Comparison of ENCODE assay signal across 20 cellular contexts in the genomic region with DNA sequence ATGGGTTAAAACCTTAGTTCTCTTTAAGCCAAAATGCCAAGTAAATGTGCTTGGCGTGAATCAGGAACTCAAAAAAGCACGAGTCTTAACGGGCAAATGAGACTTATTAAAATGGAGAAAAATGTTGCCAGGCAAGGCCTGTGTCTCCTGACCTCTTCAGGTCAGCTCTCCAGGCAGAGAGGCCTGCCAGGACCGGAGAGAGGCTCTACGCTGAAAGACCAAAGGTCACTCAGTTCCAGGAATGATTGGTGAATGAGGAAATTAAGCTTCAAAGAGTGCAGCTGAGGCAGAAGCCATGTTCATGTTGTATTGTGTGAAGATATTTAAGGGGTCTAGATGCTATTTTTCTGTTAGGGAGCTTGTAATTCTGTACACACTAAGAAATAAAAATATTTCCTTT.
DNase-seq lines count a peak whose midpoint lies in the region; ATAC-seq and TF ChIP-seq lines count a peak whose summit lies in the region.
"Had no signal": no experiment of that assay in that cellular context is flagged by ENCODE, and none has a peak within 500 bp of the region (broad histone marks: within the 10 kb centered on the region; RNA-seq: fewer than 3 reads in every experiment).

No MANE protein-coding gene starts in this region.

- no peak overlapping the region for H3K27ac ChIP-seq in right atrium auricular region
- peak overlapping the region in 1 of 4 donors; percentile 11 for H3K27ac ChIP-seq in gastroesophageal sphincter
- no peak overlapping the region for H3K27ac ChIP-seq in neural progenitor cell
- H3K27ac ChIP-seq in tibial nerve: peak overlapping the region in 2 of 4 donors; percentile 36 to 54
- H3K27ac ChIP-seq in PC-3 (ENCODE audit: low read length): no peak overlapping the region
- H3K27ac ChIP-seq: BLaER1 treated with 17β-estradiol and CSF1 and Interleukin-3, amounts not matched to agents 10 nM and 100 nM; epithelial cell of prostate; RWPE1 had no signal

- H3K36me3 Mint-ChIP-seq in neural progenitor cell (no peaks in the 10 kb centered on the region), glutamatergic neuron (ENCODE audit: unreplicated experiment) (no peaks in the 10 kb centered on the region)

- H3K4me3 Mint-ChIP-seq in neural progenitor cell: no peak overlapping the region
- no peak overlapping the region for H3K4me3 Mint-ChIP-seq in glutamatergic neuron (ENCODE audit: unreplicated experiment)

- no peaks in the 10 kb centered on the region for H3K9me3 ChIP-seq in right atrium auricular region
- no peaks in the 10 kb centered on the region for H3K9me3 ChIP-seq in gastroesophageal sphincter
- no peaks in the 10 kb centered on the region for H3K9me3 ChIP-seq in neural progenitor cell (ENCODE audit: low read depth)
- no peaks in the 10 kb centered on the region for H3K9me3 ChIP-seq in tibial nerve
- H3K9me3 ChIP-seq in PC-3 (ENCODE audit: low read length): no peaks in the 10 kb centered on the region
- H3K9me3 ChIP-seq: BLaER1 treated with 17β-estradiol and CSF1 and Interleukin-3, amounts not matched to agents 10 nM and 100 nM had no signal

- TF ChIP-seq CTCF in right atrium auricular region (IDR thresholded peaks at IDR 0.05) (no peak), gastroesophageal sphincter (IDR thresholded peaks at IDR 0.05) (no peak), neural progenitor cell (IDR thresholded peaks at IDR 0.05) (no peak), tibial nerve (IDR thresholded peaks at IDR 0.05) (no peak), glutamatergic neuron (IDR thresholded peaks at IDR 0.05; ENCODE audit: partially characterized antibody, unreplicated experiment) (no peak), PC-3 (conservative IDR thresholded peaks at IDR 0.05; ENCODE audit: low read depth, low read length) (no peak)

- no peaks in the 10 kb centered on the region for H3K36me3 ChIP-seq in right atrium auricular region
- no peaks in the 10 kb centered on the region for H3K36me3 ChIP-seq in gastroesophageal sphincter
- H3K36me3 ChIP-seq in neural progenitor cell: no peaks in the 10 kb centered on the region
- no peaks in the 10 kb centered on the region for H3K36me3 ChIP-seq in tibial nerve
- no peaks in the 10 kb centered on the region for H3K36me3 ChIP-seq in PC-3 (ENCODE audit: low read depth, low read length)
- H3K36me3 ChIP-seq: BLaER1 treated with 17β-estradiol and CSF1 and Interleukin-3, amounts not matched to agents 10 nM and 100 nM had no signal

- H3K9me3 Mint-ChIP-seq in neural progenitor cell (no peaks in the 10 kb centered on the region), glutamatergic neuron (ENCODE audit: unreplicated experiment) (no peaks in the 10 kb centered on the region)
- H3K9me3 Mint-ChIP-seq: activated T-helper 2 cell treated with anti-CD3 and anti-CD28 coated beads, Interferon-gamma antibody, Interleukin-2, Interleukin-4, amounts not matched to agents 10 μg/mL and 5 μg/mL and 100 μg/mL, durations not matched to agents 14 hours and 24 hours and 36 hours had no signal

- CTCF ChIA-PET in PC-3 (lab: Charles Lee): no interaction called here

- H3K4me2 ChIP-seq in neural progenitor cell: no peak overlapping the region
- no peak overlapping the region for H3K4me2 ChIP-seq in PC-3 (ENCODE audit: low read length)
- H3K4me2 ChIP-seq: BLaER1 treated with 17β-estradiol and CSF1 and Interleukin-3, amounts not matched to agents 10 nM and 100 nM had no signal

- TF ChIP-seq POLR2A in gastroesophageal sphincter (IDR thresholded peaks at IDR 0.05) (no peak), tibial nerve (IDR thresholded peaks at IDR 0.05) (no peak)

- H3K4me3 ChIP-seq in right atrium auricular region (no peak overlapping the region), gastroesophageal sphincter (no peak overlapping the region), neural progenitor cell (no peak overlapping the region), tibial nerve (no peak overlapping the region), PC-3 (ENCODE audit: low read length) (no peak overlapping the region)
- H3K4me3 ChIP-seq: BLaER1 treated with 17β-estradiol and CSF1 and Interleukin-3, amounts not matched to agents 10 nM and 100 nM; K562 had no signal

- intact Hi-C loops in left cardiac atrium (cut with DNase I) (no loop called here), PC-3 (cut with micrococcal nuclease) (no loop called here)

- H3K79me2 ChIP-seq in neural progenitor cell (ENCODE audit: low read depth) (no peaks in the 10 kb centered on the region), PC-3 (ENCODE audit: low read length) (no peaks in the 10 kb centered on the region)

- H2AFZ ChIP-seq in neural progenitor cell (replicated peaks) (no peak overlapping the region), PC-3 (ENCODE audit: low read length) (no peak overlapping the region)

- H3K27me3 Mint-ChIP-seq in neural progenitor cell (ENCODE audit: insufficient read depth, low read depth): no peaks in the 10 kb centered on the region
- peaks cover 2% of the 10 kb centered on the region for H3K27me3 Mint-ChIP-seq in glutamatergic neuron (ENCODE audit: unreplicated experiment)

- H3K9me2 ChIP-seq in PC-3 (replicated peaks; ENCODE audit: low read length): no peaks in the 10 kb centered on the region

- POLR2A ChIA-PET in PC-3 (lab: Charles Lee; ENCODE audit: unreplicated experiment): no interaction called here

- DNase-seq in left cardiac atrium: no peak
- DNase-seq in right atrium auricular region (ENCODE audit: low spot score): no peak
- DNase-seq in neural progenitor cell (ENCODE audit: low spot score): no peak
- peak; percentile 44 to 51 for DNase-seq in tibial nerve (ENCODE audit: low spot score in 2 of 2)
- no peak for DNase-seq in stimulated activated CD8-positive, alpha-beta memory T cell treated with anti-CD3 and anti-CD28 coated beads, Interleukin-4, amount 100 ng/mL, for 48 hours
- no peak for DNase-seq in glutamatergic neuron
- no peak for DNase-seq in PC-3
- DNase-seq: activated CD4-positive, alpha-beta T cell treated with anti-CD3 and anti-CD28 coated beads for 4 hours; DMS 273 treated with DMSO at 0.1 percent for 48 hours; foreskin fibroblast; MV-4-11; NCI-H1930; NCI-H524 treated with DMSO at 0.1 percent for 48 hours had no signal

- H3K4me1 Mint-ChIP-seq in neural progenitor cell (peaks cover 25% of the 10 kb centered on the region), glutamatergic neuron (ENCODE audit: low read depth, unreplicated experiment) (no peaks in the 10 kb centered on the region)

- no peak for TF ChIP-seq EP300 in gastroesophageal sphincter (IDR thresholded peaks at IDR 0.05)
- peak in 1 of 2 donors; percentile 36 for TF ChIP-seq EP300 in tibial nerve (IDR thresholded peaks at IDR 0.05)

- BruUV-seq in PC-3 (replicated peaks; lab: Mats Ljungman, UMichigan): no TSS peak

- no peaks in the 10 kb centered on the region for H3K4me1 ChIP-seq in right atrium auricular region
- H3K4me1 ChIP-seq in gastroesophageal sphincter: peaks cover 0 to 21% (median 3%) of the 10 kb centered on the region in 3 donors
- no peaks in the 10 kb centered on the region for H3K4me1 ChIP-seq in neural progenitor cell
- peaks cover 0 to 42% (median 23%) of the 10 kb centered on the region in 4 donors for H3K4me1 ChIP-seq in tibial nerve
- peaks cover 66% of the 10 kb centered on the region for H3K4me1 ChIP-seq in PC-3 (ENCODE audit: insufficient read depth, low read length)
- H3K4me1 ChIP-seq: BLaER1 treated with 17β-estradiol and CSF1 and Interleukin-3, amounts not matched to agents 10 nM and 100 nM had no signal

- H3F3A ChIP-seq in neural progenitor cell (ENCODE audit: low read depth): no peaks in the 10 kb centered on the region
- no peaks in the 10 kb centered on the region for H3F3A ChIP-seq in PC-3 (ENCODE audit: low read length, unreplicated experiment)

- H3K9ac ChIP-seq in neural progenitor cell (no peak overlapping the region), PC-3 (ENCODE audit: low read length) (no peak overlapping the region)
- H3K9ac ChIP-seq: BLaER1 treated with 17β-estradiol and CSF1 and Interleukin-3, amounts not matched to agents 10 nM and 100 nM had no signal

- H4K20me1 ChIP-seq in neural progenitor cell (ENCODE audit: low read depth) (no peaks in the 10 kb centered on the region), PC-3 (ENCODE audit: low read length) (no peaks in the 10 kb centered on the region)
- H4K20me1 ChIP-seq: BLaER1 treated with 17β-estradiol and CSF1 and Interleukin-3, amounts not matched to agents 10 nM and 100 nM had no signal

- ATAC-seq in left cardiac atrium (peak; percentile 40 to 76), gastroesophageal sphincter (peak; percentile 27), PC-3 (no peak)
- ATAC-seq: HCT116, K562 had no signal

- H3K27ac Mint-ChIP-seq in neural progenitor cell: peak overlapping the region; percentile 78
- no peak overlapping the region for H3K27ac Mint-ChIP-seq in glutamatergic neuron (ENCODE audit: unreplicated experiment)
- H3K27ac Mint-ChIP-seq: activated T-helper 2 cell treated with anti-CD3 and anti-CD28 coated beads, Interferon-gamma antibody, Interleukin-2, Interleukin-4, amounts not matched to agents 10 μg/mL and 5 μg/mL and 100 μg/mL, durations not matched to agents 14 hours and 24 hours and 36 hours had no signal

- 31 to 64% methylated on average over 3 to 5 of the region's 5 CpGs for WGBS in gastroesophageal sphincter (ENCODE audit: low coverage in 1 of 2), 2 donors
- 16 to 19% methylated on average over 5 of the region's 5 CpGs for WGBS in tibial nerve, 2 donors

- H3K27me3 ChIP-seq in right atrium auricular region (no peaks in the 10 kb centered on the region), gastroesophageal sphincter (no peaks in the 10 kb centered on the region), neural progenitor cell (no peaks in the 10 kb centered on the region), tibial nerve (no peaks in the 10 kb centered on the region), PC-3 (ENCODE audit: low read length) (no peaks in the 10 kb centered on the region)
- H3K27me3 ChIP-seq: BLaER1 treated with 17β-estradiol and CSF1 and Interleukin-3, amounts not matched to agents 10 nM and 100 nM had no signal

Comparison
In these comparisons a context has a peak if more than half of its experiments do, and no peak if none do; other contexts are left out.
1. DNase-seq: peak in tibial nerve (2 of 2); none in left cardiac atrium (single experiment), right atrium auricular region (single experiment), neural progenitor cell (single experiment), stimulated activated CD8-positive, alpha-beta memory T cell treated with anti-CD3 and anti-CD28 coated beads, Interleukin-4, amount 100 ng/mL, for 48 hours (single experiment), glutamatergic neuron (single experiment) and PC-3 (single experiment).